In genomic region chr2:105490956-105491355, GRCh38 we compare ENCODE assay signal across 17 cellular contexts.
"Had no signal": no experiment of that assay in that cellular context is flagged by ENCODE, and none has a peak within 500 bp of the region (broad histone marks: within the 10 kb centered on the region; RNA-seq: fewer than 3 reads in every experiment).

No MANE protein-coding gene starts in this region.

- H3K36me3 ChIP-seq: esophagus muscularis mucosa, stomach, thyroid gland had no signal

- DNase-seq: activated CD4-positive, alpha-beta T cell treated with anti-CD3 and anti-CD28 coated beads, Interleukin-2, amount 50 U/mL, for 48 hours; activated CD8-positive, alpha-beta memory T cell treated with anti-CD3 and anti-CD28 coated beads, Interleukin-2, amount 10 ng/mL, durations not matched to agents 7 days and 5 days; activated gamma-delta T cell; activated T-cell treated with anti-CD3 and anti-CD28 coated beads, Interleukin-2, amount 50 U/mL, for 24 hours; dorsolateral prefrontal cortex; glutamatergic neuron; islet precursor cell; naive B cell; retina; stomach had no signal

- H3K4me1 Mint-ChIP-seq: activated CD8-positive, alpha-beta memory T cell treated with anti-CD3 and anti-CD28 coated beads, Interleukin-2, amount 10 ng/mL, durations not matched to agents 7 days and 5 days; naive B cell had no signal

- H3K27me3 ChIP-seq: esophagus muscularis mucosa, stomach, thyroid gland had no signal

- H3K27me3 Mint-ChIP-seq: activated naive CD8-positive, alpha-beta T cell had no signal

- H3K4me3 Mint-ChIP-seq: activated CD8-positive, alpha-beta memory T cell treated with anti-CD3 and anti-CD28 coated beads, Interleukin-2, amount 10 ng/mL, durations not matched to agents 7 days and 5 days; activated naive CD8-positive, alpha-beta T cell; activated T-cell treated with anti-CD3 and anti-CD28 coated beads, Interleukin-2, amount 50 U/mL, for 24 hours; naive B cell had no signal

- H3K4me3 ChIP-seq: dorsolateral prefrontal cortex, esophagus muscularis mucosa, skin epidermis, stomach, thyroid gland had no signal

- H3K27ac ChIP-seq: dorsolateral prefrontal cortex, esophagus muscularis mucosa, parathyroid adenoma, skin epidermis had no signal

- FAIRE-seq: endometrium had no signal

- ATAC-seq: activated CD4-positive, CD25-positive, alpha-beta regulatory T cell treated with anti-CD3 and anti-CD28 coated beads, Interleukin-2, amount 50 U/mL, for 24 hours; activated CD8-positive, alpha-beta memory T cell treated with anti-CD3 and anti-CD28 coated beads, Interleukin-2, amount 10 ng/mL, durations not matched to agents 7 days and 5 days had no signal

- H3K27ac Mint-ChIP-seq: activated CD8-positive, alpha-beta memory T cell treated with anti-CD3 and anti-CD28 coated beads, Interleukin-2, amount 10 ng/mL, durations not matched to agents 7 days and 5 days; activated naive CD8-positive, alpha-beta T cell; activated T-cell treated with anti-CD3 and anti-CD28 coated beads, Interleukin-2, amount 50 U/mL, for 24 hours; naive B cell had no signal

- H3K9me3 ChIP-seq: thyroid gland had no signal

- H3K4me1 ChIP-seq: parathyroid adenoma had no signal
